In genomic region chr14:58955294-58955821, GRCh38 we compare ENCODE assay signal across 11 cellular contexts.
DNase-seq lines count a peak whose midpoint lies in the region; ATAC-seq and TF ChIP-seq lines count a peak whose summit lies in the region.
"Had no signal": no experiment of that assay in that cellular context is flagged by ENCODE, and none has a peak within 500 bp of the region (broad histone marks: within the 10 kb centered on the region; RNA-seq: fewer than 3 reads in every experiment).

No MANE protein-coding gene starts in this region.

- H3K27ac ChIP-seq in gastroesophageal sphincter (no peak overlapping the region), adrenal gland (no peak overlapping the region)
- H3K27ac ChIP-seq: suprapubic skin had no signal

- intact Hi-C loops in adrenal gland (cut with DNase I): no loop called here

- H3K9ac ChIP-seq in Loucy (ENCODE audit: low read depth, low read length, poor library complexity, severe bottlenecking): no peak overlapping the region

- H3K36me3 ChIP-seq in Loucy (ENCODE audit: insufficient read depth, low read length) (no peaks in the 10 kb centered on the region), gastroesophageal sphincter (no peaks in the 10 kb centered on the region), adrenal gland (replicated peaks in 1 of 2) (no peaks in the 10 kb centered on the region)
- H3K36me3 ChIP-seq: suprapubic skin had no signal

- H3K4me2 ChIP-seq in Loucy (ENCODE audit: low read depth, low read length, poor library complexity, severe bottlenecking): peak overlapping the region; percentile 18

- no peak for TF ChIP-seq EP300 in gastroesophageal sphincter (IDR thresholded peaks at IDR 0.05)

- H3K4me1 ChIP-seq in Loucy (ENCODE audit: insufficient read depth, low read length, poor library complexity, severe bottlenecking) (peaks cover 2% of the 10 kb centered on the region), gastroesophageal sphincter (peaks cover 0 to 12% (median 0%) of the 10 kb centered on the region in 3 donors), adrenal gland (replicated peaks in 1 of 2) (peaks cover 0 to 11% of the 10 kb centered on the region in 2 donors)

- H4K20me1 ChIP-seq in Loucy (ENCODE audit: insufficient read depth, low read length, poor library complexity, severe bottlenecking): no peaks in the 10 kb centered on the region

- no peaks in the 10 kb centered on the region for H3F3A ChIP-seq in Loucy (ENCODE audit: low read depth)

- 6 to 10% methylated on average over 3 of the region's 3 CpGs for WGBS in gastroesophageal sphincter (ENCODE audit: low coverage in 1 of 2), 2 donors
- 4 to 6% (median 4%) methylated on average over 3 of the region's 3 CpGs for WGBS in adrenal gland, 4 donors

- no peaks in the 10 kb centered on the region for H3K27me3 ChIP-seq in Loucy (ENCODE audit: insufficient read depth, low read length, poor library complexity, severe bottlenecking)
- no peaks in the 10 kb centered on the region for H3K27me3 ChIP-seq in gastroesophageal sphincter
- H3K27me3 ChIP-seq in adrenal gland: no peaks in the 10 kb centered on the region
- H3K27me3 ChIP-seq: suprapubic skin had no signal

- no peaks in the 10 kb centered on the region for H3K9me2 ChIP-seq in Loucy (replicated peaks; ENCODE audit: low read depth, low read length)

- no peaks in the 10 kb centered on the region for H3K79me2 ChIP-seq in Loucy (ENCODE audit: insufficient read depth, low read length)

- TF ChIP-seq CTCF in Loucy (conservative IDR thresholded peaks at IDR 0.05; ENCODE audit: low read length) (no peak), gastroesophageal sphincter (IDR thresholded peaks at IDR 0.05) (no peak), adrenal gland (IDR thresholded peaks at IDR 0.05) (no peak)

- ATAC-seq in GM19395 (IDR thresholded peaks at IDR 0.05; ENCODE audit: unreplicated experiment) (peak; percentile 41), gastroesophageal sphincter (no peak)

- DNase-seq in foreskin melanocyte (peak; percentile 90), smooth muscle cell of the brain vasculature (ENCODE audit: low read depth, low spot score) (peak; percentile 9), GM19238 (ENCODE audit: insufficient read length, low spot score) (no peak), adrenal gland (no peak)
- no peak for DNase-seq in activated CD8-positive, alpha-beta memory T cell treated with anti-CD3 and anti-CD28 coated beads, Interleukin-2, amount 50 U/mL, for 4 hours
- DNase-seq: activated CD4-positive, alpha-beta T cell treated with anti-CD3 and anti-CD28 coated beads, Interleukin-2, amount 10 ng/mL, durations not matched to agents 24 days and 14 days; NCI-H1930 had no signal

- H3K9me3 ChIP-seq in Loucy (ENCODE audit: insufficient read depth, low read depth, low read length): no peaks in the 10 kb centered on the region
- peaks cover 0 to 6% (median 0%) of the 10 kb centered on the region in 3 donors for H3K9me3 ChIP-seq in gastroesophageal sphincter
- H3K9me3 ChIP-seq in adrenal gland (replicated peaks in 1 of 3): no peaks in the 10 kb centered on the region
- H3K9me3 ChIP-seq: suprapubic skin had no signal

- TF ChIP-seq POLR2A in gastroesophageal sphincter (IDR thresholded peaks at IDR 0.05) (no peak), adrenal gland (IDR thresholded peaks at IDR 0.05) (no peak)

- peak overlapping the region; percentile 45; the same call in 1 of the 2 replicates for H2AFZ ChIP-seq in Loucy (ENCODE audit: low read length)

- no peak overlapping the region for H3K4me3 ChIP-seq in Loucy (ENCODE audit: low read length, poor library complexity, severe bottlenecking)
- H3K4me3 ChIP-seq in gastroesophageal sphincter: no peak overlapping the region
- no peak overlapping the region for H3K4me3 ChIP-seq in adrenal gland
- H3K4me3 ChIP-seq: suprapubic skin had no signal

Comparison
In these comparisons a context has a peak if more than half of its experiments do, and no peak if none do; other contexts are left out.
1. DNase-seq: peak in foreskin melanocyte (single experiment) and smooth muscle cell of the brain vasculature (single experiment); none in activated CD8-positive, alpha-beta memory T cell treated with anti-CD3 and anti-CD28 coated beads, Interleukin-2, amount 50 U/mL, for 4 hours (single experiment), GM19238 (single experiment) and adrenal gland (0 of 7).